ENCODE assay signal across 9 cellular contexts in the genomic region with DNA sequence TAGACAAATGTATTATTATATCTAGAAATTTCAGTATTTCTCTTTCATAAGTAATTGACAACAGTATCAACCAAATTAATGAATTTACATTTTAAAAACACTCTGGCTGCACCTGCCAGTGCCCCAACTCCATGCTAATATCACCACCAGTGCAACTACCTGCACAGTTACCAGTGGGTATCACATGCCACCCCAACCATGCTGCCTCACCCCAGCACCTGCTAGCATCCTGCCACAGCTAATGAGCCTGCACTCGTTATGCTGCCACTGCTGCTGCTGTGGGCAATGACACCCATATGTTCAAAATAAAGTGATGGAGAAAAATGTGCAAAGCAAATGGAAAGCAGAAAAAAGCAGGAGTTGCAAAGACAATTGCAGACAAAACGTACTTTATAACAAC.
"Had no signal": no experiment of that assay in that cellular context is flagged by ENCODE, and none has a peak within 500 bp of the region (broad histone marks: within the 10 kb centered on the region; RNA-seq: fewer than 3 reads in every experiment).

No MANE protein-coding gene starts in this region.

- FAIRE-seq: HTR-8/SVneo, K562 had no signal

- H3K27ac ChIP-seq: GM23248 had no signal

- H3K4me3 ChIP-seq: GM23248, HAP-1, K562 had no signal

- H3K9me3 ChIP-seq: HAP-1 had no signal

- H3K36me3 ChIP-seq: HAP-1 had no signal

- H3K4me1 ChIP-seq: HAP-1 had no signal

- ATAC-seq: HCT116, K562 had no signal

- H3K9ac ChIP-seq: GM23248 had no signal

- DNase-seq: GM23248, GOT3, H7, HFFc6, IMR-90 had no signal
